In the genomic region with DNA sequence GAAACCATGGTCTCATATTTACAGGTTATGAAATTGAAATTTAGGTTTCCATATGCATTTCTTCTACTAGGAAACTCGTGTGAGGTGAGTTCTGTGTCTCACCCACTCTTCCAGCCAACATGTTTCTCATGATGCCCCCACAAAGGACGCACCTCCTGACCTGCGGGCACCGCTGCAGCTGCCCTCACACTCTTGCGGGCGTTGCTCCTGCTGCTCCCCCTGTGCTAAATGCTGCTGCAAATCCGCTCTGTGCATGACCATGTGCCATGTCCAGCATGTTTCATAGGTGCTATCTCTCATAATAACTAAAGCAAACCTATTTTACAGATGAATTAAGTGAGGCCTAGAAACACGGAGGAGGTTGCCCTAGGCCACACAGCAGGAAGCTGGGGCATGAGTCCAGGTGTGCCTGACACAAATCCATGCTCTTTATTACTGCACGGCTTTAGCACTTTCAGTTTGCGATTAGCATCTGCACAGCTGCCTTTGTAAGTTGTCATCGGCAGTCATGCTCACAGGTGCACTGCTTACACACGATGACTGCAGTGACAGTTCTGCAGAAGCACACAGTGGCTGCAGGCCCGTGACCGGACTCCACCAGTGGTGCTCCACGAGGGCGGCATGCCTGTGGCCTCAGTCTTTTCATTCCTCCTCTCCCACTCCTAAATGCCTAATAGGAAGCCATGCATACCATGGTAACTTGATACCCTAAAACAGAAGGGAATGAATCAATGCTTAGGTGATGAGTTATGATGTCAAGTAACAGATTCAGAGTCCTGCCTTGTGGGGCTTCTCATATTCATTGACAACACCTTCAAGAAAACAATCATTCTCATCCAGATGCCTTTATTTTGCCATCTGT, we compare ENCODE assay signal across 19 cellular contexts. TPM values are rescaled to one million over a fixed set of nuclear protein-coding genes. Genes with fewer than 3 reads are reported as not detected.
"Had no signal": no experiment of that assay in that cellular context is flagged by ENCODE, and none has a peak within 500 bp of the region (broad histone marks: within the 10 kb centered on the region; RNA-seq: fewer than 3 reads in every experiment).

No MANE protein-coding gene starts in this region.

- H3K4me1 ChIP-seq: sigmoid colon, testis, upper lobe of right lung had no signal

- DNase-seq: activated CD4-positive, alpha-beta T cell treated with anti-CD3 and anti-CD28 coated beads, Interleukin-2, amount 50 U/mL, for 1 hour; activated T-cell treated with anti-CD3 and anti-CD28 coated beads, Interleukin-2, amount 50 U/mL, for 1 hour; amniotic stem cell; brain microvascular endothelial cell; endodermal cell; hippocampal formation; left colon; natural killer cell; sigmoid colon; stimulated activated CD4-positive, alpha-beta T cell treated with anti-CD3 and anti-CD28 coated beads, Interleukin-4, amount 100 ng/mL, for 4 hours; stimulated activated naive CD8-positive, alpha-beta T cell treated with anti-CD3 and anti-CD28 coated beads, Interleukin-15, amount 100 ng/mL, for 72 hours; T-helper 2 cell; testis; upper lobe of right lung had no signal

- H3K9me3 ChIP-seq: testis had no signal

- H3K4me3 Mint-ChIP-seq: dendritic cell treated with granulocyte-macrophage colony-stimulating factor and Interleukin-4, amounts not matched to agents 40 ng/mL and 50 ng/mL, for 4 days; endodermal cell; natural killer cell; stimulated activated naive CD8-positive, alpha-beta T cell treated with anti-CD3 and anti-CD28 coated beads, Interleukin-15, amount 100 ng/mL, for 72 hours had no signal

- H3K27me3 ChIP-seq: brain microvascular endothelial cell, sigmoid colon, testis, upper lobe of right lung had no signal

- H3K27ac ChIP-seq: brain microvascular endothelial cell, sigmoid colon, testis, upper lobe of right lung had no signal

- H3K4me3 ChIP-seq: sigmoid colon, testis, upper lobe of right lung had no signal

- H3K4me1 Mint-ChIP-seq: endodermal cell; natural killer cell; stimulated activated naive CD8-positive, alpha-beta T cell treated with anti-CD3 and anti-CD28 coated beads, Interleukin-15, amount 100 ng/mL, for 72 hours had no signal

- H3K27ac Mint-ChIP-seq: activated naive CD4-positive, alpha-beta T cell treated with anti-CD3 and anti-CD28 coated beads, Interleukin-2, amount 50 U/mL, for 72 hours; dendritic cell treated with granulocyte-macrophage colony-stimulating factor and Interleukin-4, amounts not matched to agents 40 ng/mL and 50 ng/mL, for 4 days; endodermal cell; natural killer cell; stimulated activated naive CD8-positive, alpha-beta T cell treated with anti-CD3 and anti-CD28 coated beads, Interleukin-15, amount 100 ng/mL, for 72 hours had no signal

- H3K36me3 ChIP-seq: brain microvascular endothelial cell, sigmoid colon, upper lobe of right lung had no signal

RNA-seq across cellular contexts. Expression of a gene that starts 14.9 kb away (rescaled TPM):
- total RNA-seq: activated naive CD4-positive, alpha-beta T cell treated with anti-CD3 and anti-CD28 coated beads, Interleukin-2, amount 50 U/mL, for 72 hours; glomerular endothelial cell; lung microvascular endothelial cell; natural killer cell; pulmonary artery endothelial cell had no signal
